In genomic region chr10:5942001-5942400, GRCh38 we compare ENCODE assay signal across 17 cellular contexts. TPM values are rescaled to one million over a fixed set of nuclear protein-coding genes. Genes with fewer than 3 reads are reported as not detected.
DNase-seq lines count a peak whose midpoint lies in the region; ATAC-seq and TF ChIP-seq lines count a peak whose summit lies in the region.
"Had no signal": no experiment of that assay in that cellular context is flagged by ENCODE, and none has a peak within 500 bp of the region (broad histone marks: within the 10 kb centered on the region; RNA-seq: fewer than 3 reads in every experiment).

No MANE protein-coding gene starts in this region.

- CTCF ChIA-PET in activated CD4-positive, alpha-beta T cell treated with anti-CD3 and anti-CD28 coated beads, Interleukin-2, amount 10 ng/mL, durations not matched to agents 7 days and 5 days (lab: Charles Lee) = interaction anchor here (0.5 kb wide), 1 partner anchor 69 kb away, joined by 3 read pairs; no protein-coding TSS in a partner anchor

- peaks cover 0 to 9% (median 4%) of the 10 kb centered on the region in 4 donors for H3K36me3 ChIP-seq in transverse colon

- H3K9me3 ChIP-seq in transverse colon = no peaks in the 10 kb centered on the region

- DNase-seq in activated CD4-positive, alpha-beta T cell treated with anti-CD3 and anti-CD28 coated beads, Interleukin-2, amount 10 ng/mL, durations not matched to agents 7 days and 5 days = no peak
- no peak for DNase-seq in activated CD4-positive, alpha-beta T cell treated with anti-CD3 and anti-CD28 coated beads for 48 hours
- no peak for DNase-seq in transverse colon
- no peak for DNase-seq in NCI-H2171 (lab: John Stamatoyannopoulos, UW)
- no peak for DNase-seq in ureter (ENCODE audit: low spot score)
- DNase-seq: activated CD4-positive, CD25-positive, alpha-beta regulatory T cell treated with anti-CD3 and anti-CD28 coated beads, Interleukin-2, amount 50 U/mL, for 72 hours; activated CD8-positive, alpha-beta memory T cell treated with anti-CD3 and anti-CD28 coated beads, Interleukin-2, amount 50 U/mL, for 4 hours; activated naive CD4-positive, alpha-beta T cell treated with anti-CD3 and anti-CD28 coated beads for 36 hours; CD4-positive, CD25-positive, alpha-beta regulatory T cell; HFFc6; Karpas-422; NCI-H1436 had no signal

- no peaks in the 10 kb centered on the region for H3K9me3 Mint-ChIP-seq in activated CD4-positive, alpha-beta T cell treated with anti-CD3 and anti-CD28 coated beads, Interleukin-2, amount 10 ng/mL, durations not matched to agents 7 days and 5 days
- H3K9me3 Mint-ChIP-seq in nephron = no peaks in the 10 kb centered on the region
- H3K9me3 Mint-ChIP-seq: activated naive CD4-positive, alpha-beta T cell treated with anti-CD3 and anti-CD28 coated beads for 36 hours; CD4-positive, CD25-positive, alpha-beta regulatory T cell; HFFc6 had no signal

- peaks cover 15% of the 10 kb centered on the region for H3K36me3 Mint-ChIP-seq in activated CD4-positive, alpha-beta T cell treated with anti-CD3 and anti-CD28 coated beads, Interleukin-2, amount 10 ng/mL, durations not matched to agents 7 days and 5 days (ENCODE audit: low read depth)
- peaks cover 17% of the 10 kb centered on the region for H3K36me3 Mint-ChIP-seq in nephron (ENCODE audit: low read depth)

- WGBS in transverse colon (ENCODE audit: low coverage in 1 of 2), 2 donors = 86% methylated on average over 8 of the region's 13 CpGs; no CpG with 5 or more reads in 1 of the 2 donors

- no peak for TF ChIP-seq EP300 in transverse colon (IDR thresholded peaks at IDR 0.05; ENCODE audit: low read depth)

- TF ChIP-seq CTCF in nephron (IDR thresholded peaks at IDR 0.05; ENCODE audit: unreplicated experiment in 3 of 3) (no peak), transverse colon (IDR thresholded peaks at IDR 0.05) (no peak)

- H3K27ac Mint-ChIP-seq in activated CD4-positive, alpha-beta T cell treated with anti-CD3 and anti-CD28 coated beads, Interleukin-2, amount 10 ng/mL, durations not matched to agents 7 days and 5 days = peak overlapping the region; percentile 9
- H3K27ac Mint-ChIP-seq in nephron = peak overlapping the region in 2 of 3 experiments; percentile 42 to 48
- H3K27ac Mint-ChIP-seq: activated naive CD4-positive, alpha-beta T cell treated with anti-CD3 and anti-CD28 coated beads for 36 hours; brain; CD4-positive, CD25-positive, alpha-beta regulatory T cell; HFFc6 had no signal

- H3K27me3 ChIP-seq in transverse colon = no peaks in the 10 kb centered on the region

- POLR2A ChIA-PET in activated CD4-positive, alpha-beta T cell treated with anti-CD3 and anti-CD28 coated beads, Interleukin-2, amount 10 ng/mL, durations not matched to agents 7 days and 5 days (lab: Charles Lee) = no interaction called here

- H3K4me1 ChIP-seq in transverse colon = peaks cover 4 to 30% (median 18%) of the 10 kb centered on the region in 4 donors

- in situ Hi-C loops in transverse colon (cut with MboI; ENCODE audit: low pct_ligation_motif_present in 1 of 4, low pct_unique_long_range_greater_than_20kb in 1 of 4, low sequenced_read_pairs in 3 of 4) = no loop called here

- H3K4me3 ChIP-seq in transverse colon = no peak overlapping the region

- intact Hi-C loops in transverse colon (cut with DNase I; ENCODE audit: low total_unique reads) = no loop called here

- H3K4me3 Mint-ChIP-seq in activated CD4-positive, alpha-beta T cell treated with anti-CD3 and anti-CD28 coated beads, Interleukin-2, amount 10 ng/mL, durations not matched to agents 7 days and 5 days = no peak overlapping the region
- no peak overlapping the region for H3K4me3 Mint-ChIP-seq in nephron
- H3K4me3 Mint-ChIP-seq: activated naive CD4-positive, alpha-beta T cell treated with anti-CD3 and anti-CD28 coated beads for 36 hours; brain; CD4-positive, CD25-positive, alpha-beta regulatory T cell; HFFc6 had no signal

- H3K4me1 Mint-ChIP-seq in activated CD4-positive, alpha-beta T cell treated with anti-CD3 and anti-CD28 coated beads, Interleukin-2, amount 10 ng/mL, durations not matched to agents 7 days and 5 days = peaks cover 11% of the 10 kb centered on the region
- H3K4me1 Mint-ChIP-seq in nephron = peaks cover 30% of the 10 kb centered on the region

- ATAC-seq in esophagus mucosa = peak; percentile 36
- no peak for ATAC-seq in GM19035 (IDR thresholded peaks at IDR 0.05; ENCODE audit: unreplicated experiment)

- TF ChIP-seq POLR2A in transverse colon (IDR thresholded peaks at IDR 0.05) = no peak

- no peaks in the 10 kb centered on the region for H3K27me3 Mint-ChIP-seq in activated CD4-positive, alpha-beta T cell treated with anti-CD3 and anti-CD28 coated beads, Interleukin-2, amount 10 ng/mL, durations not matched to agents 7 days and 5 days
- no peaks in the 10 kb centered on the region for H3K27me3 Mint-ChIP-seq in nephron (ENCODE audit: low read depth)
- H3K27me3 Mint-ChIP-seq: brain had no signal

- H3K27ac ChIP-seq in transverse colon = peak overlapping the region; percentile 39 to 84 (median 52)
- H3K27ac ChIP-seq: 22Rv1 had no signal

RNA-seq across cellular contexts. Expression of gene IL15RA, which starts 35.3 kb away (rescaled TPM):
- total RNA-seq in activated CD4-positive, alpha-beta T cell treated with anti-CD3 and anti-CD28 coated beads, Interleukin-2, amount 10 ng/mL, durations not matched to agents 7 days and 5 days = 10 to 100 TPM; 16.1 to 16.5 TPM
- total RNA-seq in esophagus mucosa (5.2 TPM), transverse colon (10 to 100 TPM in 3 of 4 donors, 1 to 10 TPM in 1; 3.7 to 58.1 (median 24.6) TPM), ureter (13.5 TPM)

RNA-seq across cellular contexts. Expression of gene FBH1, which starts 52.0 kb away (rescaled TPM):
- total RNA-seq in activated CD4-positive, alpha-beta T cell treated with anti-CD3 and anti-CD28 coated beads, Interleukin-2, amount 10 ng/mL, durations not matched to agents 7 days and 5 days = 10 to 100 TPM; 55.3 to 63.5 TPM
- total RNA-seq in esophagus mucosa = 35.3 TPM
- total RNA-seq in transverse colon = 100 to 1,000 TPM; 101 to 143 (median 120) TPM
- total RNA-seq in ureter = 70.8 TPM

RNA-seq across cellular contexts. Expression of gene ANKRD16, which starts 52.3 kb away (rescaled TPM):
- 1 to 10 TPM; 5.2 to 6.4 TPM for total RNA-seq in activated CD4-positive, alpha-beta T cell treated with anti-CD3 and anti-CD28 coated beads, Interleukin-2, amount 10 ng/mL, durations not matched to agents 7 days and 5 days
- total RNA-seq in esophagus mucosa (5.2 TPM), transverse colon (10 to 100 TPM in 3 of 4 donors, 1 to 10 TPM in 1; 8.5 to 21.7 (median 17.8) TPM), ureter (10.2 TPM)
